ENCODE assay signal across 28 cellular contexts in the genomic region with DNA sequence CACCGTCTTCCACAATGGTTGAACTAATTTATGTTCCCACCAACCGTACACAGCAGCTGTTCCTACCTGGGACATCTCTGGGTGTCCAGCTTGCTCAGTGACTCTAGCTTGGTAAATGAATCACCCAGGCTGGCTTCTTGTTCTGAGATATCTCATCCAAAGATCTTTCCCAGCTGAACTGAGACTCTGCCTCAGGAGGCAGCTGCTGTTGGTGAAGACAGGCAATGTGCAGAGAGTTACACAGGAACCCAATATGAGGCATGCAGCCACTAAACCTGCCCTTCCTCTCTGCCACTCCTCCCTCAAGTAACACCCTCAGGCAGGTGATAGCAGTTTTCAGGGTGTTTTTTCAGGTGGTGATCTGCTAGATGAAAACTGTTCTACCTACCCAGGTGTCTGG. TPM values are rescaled to one million over a fixed set of nuclear protein-coding genes. Genes with fewer than 3 reads are reported as not detected.
DNase-seq lines count a peak whose midpoint lies in the region; ATAC-seq, FAIRE-seq and TF ChIP-seq lines count a peak whose summit lies in the region.
"Had no signal": no experiment of that assay in that cellular context is flagged by ENCODE, and none has a peak within 500 bp of the region (broad histone marks: within the 10 kb centered on the region; RNA-seq: fewer than 3 reads in every experiment).

No MANE protein-coding gene starts in this region.

- TF ChIP-seq CTCF in SK-N-SH (IDR thresholded peaks at IDR 0.05) (no peak), PC-9 (conservative IDR thresholded peaks at IDR 0.05) (no peak), spleen (IDR thresholded peaks at IDR 0.05 in 8 of 11, conservative IDR thresholded peaks at IDR 0.05 in 3 of 11) (no peak), OCI-LY7 (conservative IDR thresholded peaks at IDR 0.05; ENCODE audit: low read length) (no peak)

- H3K9me3 ChIP-seq in SK-N-SH (no peaks in the 10 kb centered on the region), PC-9 (ENCODE audit: insufficient read depth, low read depth) (no peaks in the 10 kb centered on the region), spleen (no peaks in the 10 kb centered on the region), OCI-LY7 (ENCODE audit: low read length) (no peaks in the 10 kb centered on the region)
- H3K9me3 ChIP-seq: adrenal gland, neutrophil, Peyer's patch, thoracic aorta had no signal

- H3K79me2 ChIP-seq in SK-N-SH (ENCODE audit: insufficient read depth) = no peaks in the 10 kb centered on the region
- no peaks in the 10 kb centered on the region for H3K79me2 ChIP-seq in PC-9 (ENCODE audit: low read depth)
- H3K79me2 ChIP-seq in OCI-LY7 (ENCODE audit: insufficient read depth, low read depth, low read length) = no peaks in the 10 kb centered on the region

- H3F3A ChIP-seq in SK-N-SH (replicated peaks; ENCODE audit: insufficient read depth) (no peaks in the 10 kb centered on the region), PC-9 (ENCODE audit: insufficient read depth, low read depth) (peaks cover 45% of the 10 kb centered on the region)

- TF ChIP-seq EP300 in SK-N-SH (IDR thresholded peaks at IDR 0.05; ENCODE audit: borderline replicate concordance in 1 of 2, low read depth in 1 of 2, low read length in 1 of 2) = no peak

- no peaks in the 10 kb centered on the region for H3K9me2 ChIP-seq in SK-N-SH
- H3K9me2 ChIP-seq in PC-9 (ENCODE audit: insufficient read depth) = no peaks in the 10 kb centered on the region
- no peaks in the 10 kb centered on the region for H3K9me2 ChIP-seq in OCI-LY7 (ENCODE audit: insufficient read depth, low read length)

- H3K27me3 ChIP-seq in SK-N-SH (ENCODE audit: insufficient read depth) (no peaks in the 10 kb centered on the region), PC-9 (ENCODE audit: insufficient read depth, low read depth) (no peaks in the 10 kb centered on the region), spleen (replicated peaks in 1 of 7) (peaks cover 0 to 17% (median 0%) of the 10 kb centered on the region in 7 donors)
- H3K27me3 ChIP-seq: adrenal gland, Peyer's patch had no signal

- no peak for TF ChIP-seq POLR2A in spleen (IDR thresholded peaks at IDR 0.05)

- no peak overlapping the region for H2AFZ ChIP-seq in SK-N-SH (ENCODE audit: low read depth)
- H2AFZ ChIP-seq in PC-9 = no peak overlapping the region
- no peak overlapping the region for H2AFZ ChIP-seq in OCI-LY7 (ENCODE audit: low read length)
- H2AFZ ChIP-seq: GM23248 had no signal

- POLR2A ChIA-PET in SK-N-SH (lab: Yijun Ruan, JAX) (interaction anchor here (0.6 kb wide), 1 partner anchor 38 kb away, joined by 3 read pairs; no protein-coding TSS in a partner anchor), PC-9 (lab: Charles Lee; ENCODE audit: unreplicated experiment) (no interaction called here), OCI-LY7 (lab: Charles Lee) (no interaction called here)

- CTCF ChIA-PET in SK-N-SH (lab: Yijun Ruan, JAX) = interaction anchor here (0.6 to 1.5 kb wide), 4 partner anchors 9 to 1204 kb away, joined by 3 to 5 read pairs (median 4); no protein-coding TSS in a partner anchor
- CTCF ChIA-PET in PC-9 (lab: Charles Lee) = interaction anchor here (0.7 to 0.9 kb wide), 3 partner anchors 15 to 511 kb away, joined by 8 to 12 read pairs (median 12); no protein-coding TSS in a partner anchor
- CTCF ChIA-PET in OCI-LY7 (lab: Charles Lee; ENCODE audit: unreplicated experiment) = no interaction called here

- H3K4me1 ChIP-seq in SK-N-SH (ENCODE audit: control insufficient read depth in 1 of 2, insufficient read depth in 2 of 2, low read depth in 1 of 2, low read length in 1 of 2) (peaks cover 0 to 4% of the 10 kb centered on the region in 2 experiments; a peak in 1 of 4 replicates), PC-9 (replicated peaks; ENCODE audit: insufficient read depth) (peaks cover 59% of the 10 kb centered on the region), spleen (no peaks in the 10 kb centered on the region), OCI-LY7 (ENCODE audit: insufficient read depth, low read length, poor library complexity, severe bottlenecking) (no peaks in the 10 kb centered on the region)
- H3K4me1 ChIP-seq: adrenal gland, Peyer's patch had no signal

- no peak for FAIRE-seq in GM19239 (lab: Jason Lieb, UNC)
- FAIRE-seq: A204.1, frontal cortex, HepG2 had no signal

- BruUV-seq in PC-9 (replicated peaks; lab: Mats Ljungman, UMichigan) (no TSS peak), OCI-LY7 (replicated peaks; lab: Mats Ljungman, UMichigan) (no TSS peak)

- no peak for TF ChIP-seq RAD21 in SK-N-SH (IDR thresholded peaks at IDR 0.05; ENCODE audit: low read length)

- intact Hi-C loops in PC-9 (cut with micrococcal nuclease; ENCODE audit: unreplicated experiment) (loop anchor here (2.0 kb wide), 1 partner anchor 22 kb away; no protein-coding TSS in a partner anchor), spleen (cut with DNase I; ENCODE audit: low total_unique reads) (no loop called here), OCI-LY7 (cut with micrococcal nuclease; ENCODE audit: unreplicated experiment) (no loop called here)

- no peak overlapping the region for H3K27ac ChIP-seq in SK-N-SH (ENCODE audit: low read depth in 2 of 2, low read length in 1 of 2)
- 0 out of 2 replicates have a peak overlapping the region, but pooled peaks have one; percentile 27 for H3K27ac ChIP-seq in PC-9
- no peak overlapping the region for H3K27ac ChIP-seq in spleen
- H3K27ac ChIP-seq in OCI-LY7 (ENCODE audit: low read depth, low read length, poor library complexity, severe bottlenecking) = no peak overlapping the region
- H3K27ac ChIP-seq: adrenal gland, brain microvascular endothelial cell, GM23248, neutrophil, Peyer's patch, thoracic aorta had no signal

- DNase-seq in SK-N-SH (no peak), PC-9 (peak; percentile 80 to 94), spleen (peak; percentile 20), GM19239 (ENCODE audit: insufficient read length, low spot score) (no peak), OCI-LY7 (ENCODE audit: low spot score) (no peak)
- DNase-seq: activated CD4-positive, alpha-beta T cell treated with anti-CD3 and anti-CD28 coated beads for 1 hour; activated naive CD4-positive, alpha-beta T cell treated with Interleukin-2 at 50 U/mL for 16 hours; activated T-cell treated with anti-CD3 and anti-CD28 coated beads, Interleukin-2, amount 50 U/mL, for 72 hours; brain microvascular endothelial cell; CD4-positive, CD25-positive, alpha-beta regulatory T cell; effector memory CD4-positive, alpha-beta T cell; GM23248; Karpas-422; left colon; NCI-H1694; NCI-H524; NK-92 treated with Interleukin-12 subunit alpha and Interleukin-12 subunit beta, amount 100 ng/mL, for 24 hours; stimulated activated naive CD8-positive, alpha-beta T cell treated with anti-CD3 and anti-CD28 coated beads, Interleukin-15, Interleukin-2, amounts not matched to agents 100 U/mL and 50 U/mL, for 24 hours had no signal

- H3K9ac ChIP-seq in SK-N-SH = no peak overlapping the region
- H3K9ac ChIP-seq: GM23248 had no signal

- ATAC-seq in SK-N-SH treated with all-trans-retinoic acid at 6 μM for 48 hours (no peak), esophagus mucosa (peak; percentile 42), HG03469 (IDR thresholded peaks at IDR 0.05; ENCODE audit: unreplicated experiment) (no peak)
- ATAC-seq: activated T-cell treated with anti-CD3 and anti-CD28 coated beads, Interleukin-2, amount 50 U/mL, for 72 hours; HepG2; left colon; stimulated activated naive CD8-positive, alpha-beta T cell treated with anti-CD3 and anti-CD28 coated beads, Interleukin-15, Interleukin-2, amounts not matched to agents 100 U/mL and 50 U/mL, for 24 hours had no signal

- no peaks in the 10 kb centered on the region for H3K36me3 ChIP-seq in SK-N-SH (replicated peaks in 1 of 2; ENCODE audit: control insufficient read depth in 1 of 2, insufficient read depth in 2 of 2, low read length in 1 of 2)
- H3K36me3 ChIP-seq in PC-9 (ENCODE audit: low read depth) = no peaks in the 10 kb centered on the region
- no peaks in the 10 kb centered on the region for H3K36me3 ChIP-seq in spleen
- H3K36me3 ChIP-seq in OCI-LY7 (ENCODE audit: insufficient read depth, low read length) = no peaks in the 10 kb centered on the region
- H3K36me3 ChIP-seq: adrenal gland, brain microvascular endothelial cell, neutrophil, Peyer's patch, thoracic aorta had no signal

- H3K4me2 ChIP-seq in SK-N-SH = no peak overlapping the region
- H3K4me2 ChIP-seq in PC-9 = peak overlapping the region; percentile 50; the same call in 1 of the 2 replicates
- H3K4me2 ChIP-seq in OCI-LY7 (ENCODE audit: low read length) = no peak overlapping the region

- WGBS in SK-N-SH (ENCODE audit: low lambda C conversion rate) = 93% methylated on average over 1 of the region's 2 CpGs
- 94 to 100% (median 98%) methylated on average over 2 of the region's 2 CpGs for WGBS in spleen, 5 donors

- H4K20me1 ChIP-seq in SK-N-SH (ENCODE audit: insufficient read depth) (no peaks in the 10 kb centered on the region), PC-9 (ENCODE audit: insufficient read depth) (no peaks in the 10 kb centered on the region), OCI-LY7 (ENCODE audit: insufficient read depth, low read length) (no peaks in the 10 kb centered on the region)

- no peak overlapping the region for H3K4me3 ChIP-seq in SK-N-SH (ENCODE audit: low read depth in 2 of 2, low read length in 1 of 2)
- H3K4me3 ChIP-seq in PC-9 = no peak overlapping the region
- H3K4me3 ChIP-seq in spleen = no peak overlapping the region
- no peak overlapping the region for H3K4me3 ChIP-seq in OCI-LY7 (ENCODE audit: low read depth, low read length, poor library complexity, severe bottlenecking)
- H3K4me3 ChIP-seq: adrenal gland, GM23248, Peyer's patch, thoracic aorta had no signal

TF ChIP-seq in SK-N-SH, 30 proteins besides CTCF, POLR2A, EP300 and RAD21 (continues in another document):
- TF ChIP-seq TCF12 (IDR thresholded peaks at IDR 0.05) (peak; percentile 27; the same call in 1 of the 2 replicates), FOXM1 (IDR thresholded peaks at IDR 0.05; ENCODE audit: low read depth) (no peak), RXRA (IDR thresholded peaks at IDR 0.05; ENCODE audit: borderline replicate concordance, low read depth) (no peak), RCOR1 (IDR thresholded peaks at IDR 0.05; ENCODE audit: low read length) (no peak), NFIC (IDR thresholded peaks at IDR 0.05; ENCODE audit: borderline replicate concordance) (no peak)

TF ChIP-seq in SK-N-SH treated with all-trans-retinoic acid at 6 μM for 48 hours, 23 proteins besides CTCF, POLR2A, EP300 and RAD21 (continues in another document):
- no peak for TF ChIP-seq PPARA (CRISPR knock-in tag; IDR thresholded peaks at IDR 0.05; ENCODE audit: borderline replicate concordance)
- TF ChIP-seq ARNTL (CRISPR knock-in tag; IDR thresholded peaks at IDR 0.05; ENCODE audit: borderline replicate concordance, low read depth) = no peak
- TF ChIP-seq ZNF70 (CRISPR knock-in tag; IDR thresholded peaks at IDR 0.05) = no peak
- no peak for TF ChIP-seq ZFP30 (CRISPR knock-in tag; IDR thresholded peaks at IDR 0.05)

RNA-seq across cellular contexts. Expression of a gene that starts 14.0 kb away (rescaled TPM):
- 0.11 and 0.35 TPM in 2 replicates for polyA plus RNA-seq in SK-N-SH (2012; rRNA removed)
- polyA plus RNA-seq in SK-N-SH (2012; cell fraction: cytosol; rRNA removed) = 0.24 and 0.33 TPM in 2 replicates
- polyA plus RNA-seq in SK-N-SH (2012; cell fraction: nucleus; rRNA removed) = 0.50 and 0.55 TPM in 2 replicates
- total RNA-seq in PC-9 (2021) = 9.0 and 17.5 TPM in 2 replicates
- not detected for total RNA-seq in esophagus mucosa
- 1 to 10 TPM in 2 of 7 donors, under 1 TPM in 4, not detected in 1; 0.26 to 1.6 (median 0.41) TPM for total RNA-seq in spleen
- polyA plus RNA-seq in spleen = under 1 TPM; 0.14 to 0.20 (median 0.19) TPM
- not detected in 2 replicates for total RNA-seq in OCI-LY7 (2014; rRNA removed; shearing (Covaris generic))
- total RNA-seq in OCI-LY7 (2022) = not detected in 2 replicates
- total RNA-seq: GM23248 had no signal
- polyA plus RNA-seq: CD4-positive, CD25-positive, alpha-beta regulatory T cell; GM23248; HepG2 had no signal

Comparison
In these comparisons a context has a peak if more than half of its experiments do, and no peak if none do; other contexts are left out.
1. DNase-seq: peak in PC-9 (2 of 2) and spleen (single experiment); none in SK-N-SH (single experiment), GM19239 (single experiment) and OCI-LY7 (single experiment).